Comparison of ENCODE assay signal across 10 cellular contexts in the genomic region with DNA sequence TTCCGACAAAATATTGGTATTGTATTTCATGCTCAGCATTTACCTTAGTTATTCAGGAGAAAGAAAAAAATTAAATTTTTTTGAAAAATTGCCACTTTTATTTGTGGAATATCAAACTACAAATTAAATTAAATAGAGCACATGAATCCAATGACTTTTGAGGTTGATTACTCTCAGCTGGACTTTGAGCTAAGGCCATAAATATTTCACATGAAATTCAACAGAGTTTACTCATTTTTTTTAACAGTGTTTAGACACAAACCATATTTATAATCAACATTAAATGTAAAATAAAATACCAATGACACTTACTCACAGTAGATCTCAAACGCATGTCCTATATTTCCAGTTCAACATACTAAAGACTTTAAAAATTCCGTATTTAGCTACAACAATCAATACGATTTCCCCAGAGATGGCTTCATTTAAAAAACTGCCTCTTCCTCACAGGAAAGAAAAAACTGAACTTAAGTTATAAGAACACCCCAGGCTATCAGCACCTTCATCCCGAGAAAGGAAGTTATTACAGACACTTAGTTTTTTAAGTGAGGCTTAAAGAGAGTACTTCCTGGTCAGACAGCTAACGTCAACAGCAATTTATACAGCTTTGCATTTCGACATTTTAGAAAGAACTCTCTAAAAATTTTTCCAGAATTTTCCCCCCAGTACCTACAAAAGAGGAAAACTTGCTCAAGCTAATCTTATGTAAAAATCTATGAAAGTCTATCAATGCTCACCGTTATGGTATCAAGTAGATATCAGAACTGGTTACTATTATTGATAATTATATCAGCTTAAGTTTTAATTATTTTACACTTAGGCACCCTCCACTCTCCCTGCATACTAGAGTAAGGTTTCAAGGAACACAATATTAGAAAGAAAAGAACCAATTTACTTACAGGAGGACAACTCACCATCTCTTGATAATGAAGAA. TPM values are rescaled to one million over a fixed set of nuclear protein-coding genes. Genes with fewer than 3 reads are reported as not detected.
DNase-seq lines count a peak whose midpoint lies in the region; ATAC-seq, FAIRE-seq and TF ChIP-seq lines count a peak whose summit lies in the region.
"Had no signal": no experiment of that assay in that cellular context is flagged by ENCODE, and none has a peak within 500 bp of the region (broad histone marks: within the 10 kb centered on the region; RNA-seq: fewer than 3 reads in every experiment).

No MANE protein-coding gene starts in this region.

- H4K20me1 ChIP-seq in keratinocyte (ENCODE audit: control insufficient read depth, extremely low read depth, insufficient read depth, low read length), result no peaks in the 10 kb centered on the region

- CTCF ChIA-PET in T-cell (lab: Charles Lee), result interaction anchor here (0.5 to 4.1 kb wide), 8 partner anchors 12 to 176 kb away, joined by 3 to 64 read pairs (median 5); partner anchors contain the start of genes SUDS3 (in 2 of the 2) and TAOK3 (in 1 of the 2)

- peaks cover 9% of the 10 kb centered on the region for H3K36me3 Mint-ChIP-seq in T-cell

- peak overlapping the region; percentile 89 to 94 for H3K27ac Mint-ChIP-seq in T-cell

- H3K9me3 ChIP-seq in keratinocyte (ENCODE audit: control insufficient read depth, low read depth, low read length), result no peaks in the 10 kb centered on the region

- ATAC-seq in GM19455 (IDR thresholded peaks at IDR 0.05; ENCODE audit: unreplicated experiment) (peak; percentile 64), T-cell (replicated peaks in 1 of 4) (peak; percentile 50 to 66 (median 64)), GM18907 (IDR thresholded peaks at IDR 0.05; ENCODE audit: unreplicated experiment) (no peak), GM18858 (IDR thresholded peaks at IDR 0.05; ENCODE audit: unreplicated experiment) (no peak)

- no peak overlapping the region for H3K9ac ChIP-seq in keratinocyte (ENCODE audit: control insufficient read depth, extremely low read depth, insufficient read depth, low read length)

- TF ChIP-seq CTCF in keratinocyte (optimal IDR thresholded peaks at IDR 0.05 in 1 of 3, IDR thresholded peaks at IDR 0.05 in 1 of 3, conservative IDR thresholded peaks at IDR 0.05 in 1 of 3; ENCODE audit: extremely low read depth in 1 of 3, insufficient read depth in 2 of 3, low read length in 3 of 3), result no peak

- H3K79me2 ChIP-seq in ACC112 (ENCODE audit: control insufficient read depth, insufficient read depth, low read length, unreplicated experiment) (peaks cover 44% of the 10 kb centered on the region), keratinocyte (ENCODE audit: control insufficient read depth, insufficient read depth, low read length) (peaks cover 69% of the 10 kb centered on the region)

- dilution Hi-C loops in keratinocyte (cut with MboI; ENCODE audit: extremely low pct_ligation_motif_present, low sequenced_read_pairs), result no loop called here

- peaks cover 50 to 62% (median 56%) of the 10 kb centered on the region in 3 donors for H3K4me1 Mint-ChIP-seq in T-cell

- no peaks in the 10 kb centered on the region for H3K27me3 ChIP-seq in ACC112 (ENCODE audit: insufficient read depth, low read length)
- H3K27me3 ChIP-seq in keratinocyte (ENCODE audit: control insufficient read depth, extremely low read depth, insufficient read depth, low read length), result no peaks in the 10 kb centered on the region

- no peak for DNase-seq in T-cell
- no peak for DNase-seq in keratinocyte (ENCODE audit: low read depth, low spot score)
- DNase-seq in cerebellar nuclear complex (lab: John Stamatoyannopoulos, UW), result no peak
- DNase-seq in 8988T, result no peak
- DNase-seq: DMS 273 treated with DMSO at 0.1 percent for 48 hours, islet precursor cell had no signal

- 0 out of 2 replicates have a peak overlapping the region, but pooled peaks have one; percentile 17 for H3K4me3 ChIP-seq in ACC112 (ENCODE audit: low read depth, low read length)
- peak overlapping the region in 1 of 3 experiments; percentile 16 for H3K4me3 ChIP-seq in keratinocyte (ENCODE audit: control insufficient read depth in 2 of 3, extremely low read depth in 1 of 3, insufficient read depth in 2 of 3, low read depth in 1 of 3, low read length in 3 of 3)

- FAIRE-seq in keratinocyte (lab: Jason Lieb, UNC), result no peak

- H2AFZ ChIP-seq in ACC112 (ENCODE audit: low read length, unreplicated experiment) (no peak overlapping the region), keratinocyte (ENCODE audit: control insufficient read depth, low read length) (no peak overlapping the region)

- H3K9me1 ChIP-seq in keratinocyte (ENCODE audit: control insufficient read depth, extremely low read depth, insufficient read depth, low read length), result no peaks in the 10 kb centered on the region

- no peaks in the 10 kb centered on the region for H3K9me3 Mint-ChIP-seq in T-cell

- no peaks in the 10 kb centered on the region for H3K27me3 Mint-ChIP-seq in T-cell

- H3K4me1 ChIP-seq in ACC112 (ENCODE audit: control insufficient read depth, insufficient read depth, low read length, unreplicated experiment), result peaks cover 65% of the 10 kb centered on the region
- peaks cover 33% of the 10 kb centered on the region for H3K4me1 ChIP-seq in keratinocyte (ENCODE audit: control insufficient read depth, extremely low read depth, insufficient read depth, low read length)

- peak overlapping the region; percentile 87 to 94 (median 88) for H3K4me3 Mint-ChIP-seq in T-cell

- POLR2A ChIA-PET in T-cell (lab: Charles Lee), result interaction anchor here (0.6 to 2.2 kb wide), 4 partner anchors 14 to 302 kb away, joined by 3 to 8 read pairs (median 3); partner anchors contain the start of gene SUDS3 (in 1 of the 2)

- H3K36me3 ChIP-seq in ACC112 (ENCODE audit: insufficient read depth, low read length), result peaks cover under 1% of the 10 kb centered on the region; the same call in 1 of the 2 replicates
- H3K36me3 ChIP-seq in keratinocyte (ENCODE audit: control insufficient read depth in 2 of 2, extremely low read depth in 1 of 2, insufficient read depth in 2 of 2, low read length in 2 of 2), result no peaks in the 10 kb centered on the region

- H3K4me2 ChIP-seq in keratinocyte (ENCODE audit: control insufficient read depth, extremely low read depth, insufficient read depth, low read depth, low read length), result peak overlapping the region; percentile 31

- peak overlapping the region; percentile 99 for H3K27ac ChIP-seq in ACC112 (ENCODE audit: low read depth, low read length)
- H3K27ac ChIP-seq in keratinocyte (ENCODE audit: control insufficient read depth, insufficient read depth, low read length), result peak overlapping the region; percentile 42

RNA-seq across cellular contexts. Expression of gene TAOK3, which starts 13.8 kb away (rescaled TPM):
- total RNA-seq in T-cell, result 10 to 100 TPM; 58.7 to 93.6 (median 67.4) TPM
- polyA plus RNA-seq in keratinocyte, result 26.2 to 44.1 TPM (median 35.0 TPM) in 3 replicates
- polyA plus RNA-seq in keratinocyte (2011; ENCODE audit: low read depth), result 68.9 TPM
- 24.8 and 39.1 TPM in 2 replicates for polyA plus RNA-seq in keratinocyte (2011; cell fraction: cytosol; rRNA removed)
- polyA plus RNA-seq in keratinocyte (2011; cell fraction: nucleus; rRNA removed), result 59.6 and 61.1 TPM in 2 replicates
- 19.4 and 28.9 TPM in 2 replicates for polyA plus RNA-seq in keratinocyte (2012; ENCODE audit: low replicate concordance)
- polyA minus RNA-seq in keratinocyte, result 52.2 to 109 TPM (median 56.5 TPM) in 3 replicates
- 18.6 TPM for polyA minus RNA-seq in keratinocyte (2011; cell fraction: cytosol; rRNA and poly(A)+ RNA removed)
- 22.1 and 68.0 TPM in 2 replicates for polyA minus RNA-seq in keratinocyte (2011; cell fraction: nucleus; rRNA and poly(A)+ RNA removed)

RNA-seq across cellular contexts. Expression of gene SUDS3, which starts 17.5 kb away (rescaled TPM):
- 10 to 100 TPM; 23.0 to 29.9 (median 26.3) TPM for total RNA-seq in T-cell
- 23.5 to 32.4 TPM (median 27.1 TPM) in 3 replicates for polyA plus RNA-seq in keratinocyte
- 32.0 TPM for polyA plus RNA-seq in keratinocyte (2011; ENCODE audit: low read depth)
- polyA plus RNA-seq in keratinocyte (2011; cell fraction: cytosol; rRNA removed), result 19.7 and 27.9 TPM in 2 replicates
- polyA plus RNA-seq in keratinocyte (2011; cell fraction: nucleus; rRNA removed), result 29.8 and 32.0 TPM in 2 replicates
- polyA plus RNA-seq in keratinocyte (2012; ENCODE audit: low replicate concordance), result 15.3 and 19.1 TPM in 2 replicates
- 23.0 to 39.6 TPM (median 24.6 TPM) in 3 replicates for polyA minus RNA-seq in keratinocyte
- polyA minus RNA-seq in keratinocyte (2011; cell fraction: cytosol; rRNA and poly(A)+ RNA removed), result 23.2 TPM
- polyA minus RNA-seq in keratinocyte (2011; cell fraction: nucleus; rRNA and poly(A)+ RNA removed), result 16.6 and 33.3 TPM in 2 replicates

Comparison
In these comparisons a context has a peak if more than half of its experiments do, and no peak if none do; other contexts are left out.
1. ATAC-seq: peak in GM19455 (single experiment) and T-cell (4 of 4); none in GM18907 (single experiment) and GM18858 (single experiment).